19 cellular contexts compared by ENCODE assay signal in genomic region chr5:112434650-112435049, GRCh38. TPM values are rescaled to one million over a fixed set of nuclear protein-coding genes. Genes with fewer than 3 reads are reported as not detected.
"Had no signal": no experiment of that assay in that cellular context is flagged by ENCODE, and none has a peak within 500 bp of the region (broad histone marks: within the 10 kb centered on the region; RNA-seq: fewer than 3 reads in every experiment).

No MANE protein-coding gene starts in this region.

- FAIRE-seq: colon, TTC549 had no signal

- H3K36me3 ChIP-seq: tibial artery had no signal

- H3K9me3 ChIP-seq: body of pancreas, mucosa of descending colon, tibial artery had no signal

- H3K4me3 ChIP-seq: body of pancreas, dorsolateral prefrontal cortex, mucosa of descending colon, tibial artery had no signal

- H3K4me3 Mint-ChIP-seq: activated CD4-positive, alpha-beta T cell treated with anti-CD3 and anti-CD28 coated beads, Interleukin-2, amount 10 ng/mL, durations not matched to agents 24 days and 14 days; activated CD8-positive, alpha-beta T cell treated with anti-CD3 and anti-CD28 coated beads, Interleukin-2, amount 10 ng/mL, durations not matched to agents 7 days and 5 days; activated naive CD4-positive, alpha-beta T cell treated with anti-CD3 and anti-CD28 coated beads for 36 hours; activated T-cell treated with anti-CD3 and anti-CD28 coated beads, Interleukin-2, amount 50 U/mL, for 24 hours; naive B cell; neural crest cell had no signal

- H3K4me1 Mint-ChIP-seq: activated CD4-positive, alpha-beta T cell treated with anti-CD3 and anti-CD28 coated beads, Interleukin-2, amount 10 ng/mL, durations not matched to agents 24 days and 14 days; neural crest cell had no signal

- H3K4me1 ChIP-seq: body of pancreas, tibial artery had no signal

- ATAC-seq: activated CD8-positive, alpha-beta T cell treated with anti-CD3 and anti-CD28 coated beads, Interleukin-2, amount 10 ng/mL, durations not matched to agents 7 days and 5 days; body of pancreas; mucosa of descending colon had no signal

- H3K27ac Mint-ChIP-seq: activated CD4-positive, alpha-beta T cell treated with anti-CD3 and anti-CD28 coated beads, Interleukin-2, amount 10 ng/mL, durations not matched to agents 24 days and 14 days; activated CD8-positive, alpha-beta T cell treated with anti-CD3 and anti-CD28 coated beads, Interleukin-2, amount 10 ng/mL, durations not matched to agents 7 days and 5 days; activated naive CD4-positive, alpha-beta T cell treated with anti-CD3 and anti-CD28 coated beads for 36 hours; activated T-cell treated with anti-CD3 and anti-CD28 coated beads, Interleukin-2, amount 50 U/mL, for 24 hours had no signal

- DNase-seq: activated CD4-positive, alpha-beta T cell treated with anti-CD3 and anti-CD28 coated beads, Interleukin-2, amount 10 ng/mL, durations not matched to agents 24 days and 14 days; activated CD4-positive, CD25-positive, alpha-beta regulatory T cell; activated CD8-positive, alpha-beta T cell treated with anti-CD3 and anti-CD28 coated beads, Interleukin-2, amount 10 ng/mL, durations not matched to agents 7 days and 5 days; activated naive CD4-positive, alpha-beta T cell treated with anti-CD3 and anti-CD28 coated beads for 36 hours; activated T-cell treated with anti-CD3 and anti-CD28 coated beads, Interleukin-2, amount 50 U/mL, for 24 hours; body of pancreas; central memory CD4-positive, alpha-beta T cell; dorsolateral prefrontal cortex; foreskin melanocyte; head of caudate nucleus; mesenchymal stem cell; mucosa of descending colon; naive B cell; stimulated activated CD4-positive, alpha-beta T cell treated with anti-CD3 and anti-CD28 coated beads, Interleukin-2, amount 100 ng/mL, for 24 hours; stimulated activated naive CD4-positive, alpha-beta T cell treated with Interleukin-2 at 50 U/mL for 16 hours; tibial artery had no signal

- H3K27ac ChIP-seq: body of pancreas, dorsolateral prefrontal cortex, tibial artery had no signal

- H3K27me3 ChIP-seq: body of pancreas, tibial artery had no signal

RNA-seq across cellular contexts. Expression of gene EPB41L4A, which starts 15.6 kb away (rescaled TPM):
- total RNA-seq: activated CD4-positive, alpha-beta T cell treated with anti-CD3 and anti-CD28 coated beads, Interleukin-2, amount 10 ng/mL, durations not matched to agents 24 days and 14 days; activated naive CD4-positive, alpha-beta T cell treated with anti-CD3 and anti-CD28 coated beads for 36 hours had no signal
